In the genomic region with DNA sequence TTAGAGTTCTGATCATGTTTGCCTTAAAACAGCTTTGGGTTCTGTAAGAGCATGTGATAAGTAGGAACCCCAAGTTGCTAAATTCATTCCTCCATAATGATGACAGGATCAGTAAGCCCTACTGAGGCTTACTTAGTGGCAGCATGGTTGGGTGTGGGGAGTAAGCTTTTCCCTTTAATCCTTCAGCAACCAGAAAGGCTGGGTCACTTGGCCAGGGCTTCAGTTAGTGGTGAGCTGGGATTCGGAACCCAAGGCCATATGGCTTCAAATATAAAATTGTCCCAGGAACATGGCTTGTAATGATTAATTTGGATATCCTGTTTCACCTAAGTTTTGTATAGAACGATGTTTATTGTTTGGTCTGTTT, we compare ENCODE assay signal across 8 cellular contexts. TPM values are rescaled to one million over a fixed set of nuclear protein-coding genes. Genes with fewer than 3 reads are reported as not detected.
DNase-seq lines count a peak whose midpoint lies in the region; ATAC-seq, FAIRE-seq and TF ChIP-seq lines count a peak whose summit lies in the region.

No MANE protein-coding gene starts in this region.

- peak overlapping the region; percentile 94 for H3K4me3 ChIP-seq in right cardiac atrium (ENCODE audit: low read length)
- peak overlapping the region; percentile 63 to 99 (median 84) for H3K4me3 ChIP-seq in skin epidermis

- peak overlapping the region; percentile 90 for H3K27ac ChIP-seq in right cardiac atrium (ENCODE audit: low read length)
- H3K27ac ChIP-seq in skin epidermis = peak overlapping the region in 19 of 21 experiments; percentile 60 to 94 (median 83)

- peaks cover 13% of the 10 kb centered on the region for H3K4me1 Mint-ChIP-seq in CD14-positive monocyte
- peaks cover 17% of the 10 kb centered on the region for H3K4me1 Mint-ChIP-seq in activated T-cell treated with anti-CD3 and anti-CD28 coated beads, Interleukin-2, amount 50 U/mL, for 72 hours (ENCODE audit: low read depth)

- no peaks in the 10 kb centered on the region for H3K9me3 ChIP-seq in right cardiac atrium (ENCODE audit: control insufficient read depth, low read length)

- TF ChIP-seq CTCF in CD14-positive monocyte (IDR thresholded peaks at IDR 0.05) = no peak

- H3K4me3 Mint-ChIP-seq in CD14-positive monocyte = peak overlapping the region; percentile 100
- H3K4me3 Mint-ChIP-seq in activated T-cell treated with anti-CD3 and anti-CD28 coated beads, Interleukin-2, amount 50 U/mL, for 72 hours = peak overlapping the region; percentile 98 to 99

- H3K27me3 Mint-ChIP-seq in CD14-positive monocyte (ENCODE audit: low read depth in 3 of 3) = peaks cover 8 to 20% (median 12%) of the 10 kb centered on the region in 3 donors
- H3K27me3 Mint-ChIP-seq in activated T-cell treated with anti-CD3 and anti-CD28 coated beads, Interleukin-2, amount 50 U/mL, for 72 hours (ENCODE audit: low read depth) = no peaks in the 10 kb centered on the region

- DNase-seq in CD14-positive monocyte (ENCODE audit: low spot score) (no peak), GM19239 (ENCODE audit: insufficient read length, low spot score) (peak; percentile 31), right cardiac atrium (no peak), mucosa of gallbladder (ENCODE audit: low spot score) (no peak), NCI-H2029 treated with DMSO at 0.1 percent for 48 hours (lab: John Stamatoyannopoulos, UW) (no peak)
- peak in 1 of 2 donors; percentile 4 for DNase-seq in activated T-cell treated with anti-CD3 and anti-CD28 coated beads, Interleukin-2, amount 50 U/mL, for 72 hours

- ATAC-seq in HG03432 (IDR thresholded peaks at IDR 0.05; ENCODE audit: unreplicated experiment) (peak; percentile 17), right cardiac atrium (peak; percentile 6 to 30)
- peak; percentile 3 to 10 for ATAC-seq in activated T-cell treated with anti-CD3 and anti-CD28 coated beads, Interleukin-2, amount 50 U/mL, for 72 hours (replicated peaks in 1 of 2)

- intact Hi-C loops in CD14-positive monocyte (cut with micrococcal nuclease) (no loop called here), right cardiac atrium (cut with DNase I) (no loop called here)

- WGBS in right cardiac atrium = 68% methylated on average over 2 of the region's 2 CpGs

- H3K27ac Mint-ChIP-seq in CD14-positive monocyte = peak overlapping the region in 5 of 7 donors; percentile 68 to 93 (median 87)
- H3K27ac Mint-ChIP-seq in activated T-cell treated with anti-CD3 and anti-CD28 coated beads, Interleukin-2, amount 50 U/mL, for 72 hours = peak overlapping the region; percentile 100

- peaks cover 2% of the 10 kb centered on the region for H3K4me1 ChIP-seq in right cardiac atrium (ENCODE audit: control insufficient read depth, insufficient read depth, low read length)

- no peaks in the 10 kb centered on the region for H3K27me3 ChIP-seq in right cardiac atrium (ENCODE audit: control insufficient read depth, insufficient read depth)

- H3K36me3 Mint-ChIP-seq in CD14-positive monocyte = peaks cover 3 to 13% of the 10 kb centered on the region in 2 donors
- H3K36me3 Mint-ChIP-seq in activated T-cell treated with anti-CD3 and anti-CD28 coated beads, Interleukin-2, amount 50 U/mL, for 72 hours (ENCODE audit: insufficient read depth in 2 of 2) = peaks cover 11 to 12% of the 10 kb centered on the region in 2 donors

- FAIRE-seq in GM19239 (lab: Jason Lieb, UNC) = no peak

- H3K9me3 Mint-ChIP-seq in CD14-positive monocyte = peaks cover 0 to 5% (median 2%) of the 10 kb centered on the region in 7 donors
- no peaks in the 10 kb centered on the region for H3K9me3 Mint-ChIP-seq in activated T-cell treated with anti-CD3 and anti-CD28 coated beads, Interleukin-2, amount 50 U/mL, for 72 hours

RNA-seq across cellular contexts. Expression of a gene that starts 0.8 kb away (rescaled TPM):
- 1 to 10 TPM; 1.4 to 1.8 TPM for polyA plus RNA-seq in CD14-positive monocyte
- 10 to 100 TPM; 18.1 to 23.9 TPM for total RNA-seq in activated T-cell treated with anti-CD3 and anti-CD28 coated beads, Interleukin-2, amount 50 U/mL, for 72 hours
- 1 to 10 TPM; 6.3 to 8.0 (median 6.7) TPM for total RNA-seq in right cardiac atrium
- 6.5 TPM for polyA plus RNA-seq in right cardiac atrium
- 2.7 TPM for total RNA-seq in mucosa of gallbladder
